In the genomic region with DNA sequence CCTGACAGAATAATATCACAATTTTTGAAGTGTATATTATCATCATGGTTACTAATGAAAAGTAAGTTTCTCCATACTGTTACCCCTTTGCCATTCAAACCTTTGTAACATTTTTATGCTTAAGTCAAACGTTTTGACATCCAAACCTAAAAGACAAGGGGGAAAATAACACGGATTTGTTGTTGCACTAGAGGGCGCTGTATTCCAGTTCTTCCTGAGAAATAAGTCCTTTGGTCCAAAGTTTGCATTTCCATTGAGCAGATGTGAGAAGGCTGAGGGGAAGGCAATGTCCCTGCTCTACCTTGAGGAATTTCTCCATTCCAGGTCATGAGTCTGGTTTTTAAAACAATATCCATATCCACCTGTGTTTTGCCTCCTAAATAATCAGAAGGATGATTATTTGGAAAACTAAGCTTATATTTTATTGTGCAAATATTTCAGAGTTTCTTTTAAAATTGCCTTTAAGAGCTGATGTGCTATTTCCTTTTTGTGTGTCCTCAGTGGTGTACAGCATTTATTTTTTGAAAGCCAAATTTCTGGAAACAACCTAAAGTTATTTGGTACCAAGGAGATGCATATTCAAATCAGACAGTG, we compare ENCODE assay signal across 8 cellular contexts. TPM values are rescaled to one million over a fixed set of nuclear protein-coding genes. Genes with fewer than 3 reads are reported as not detected.
DNase-seq lines count a peak whose midpoint lies in the region; FAIRE-seq and TF ChIP-seq lines count a peak whose summit lies in the region.

No MANE protein-coding gene starts in this region.

- POLR2A ChIA-PET in PC-9 (lab: Charles Lee; ENCODE audit: unreplicated experiment), result no interaction called here

- intact Hi-C loops in PC-9 (cut with micrococcal nuclease; ENCODE audit: unreplicated experiment) (loop anchor here (1.0 to 5.0 kb wide), 5 partner anchors 58 to 268 kb away; no protein-coding TSS in a partner anchor), kidney (cut with DNase I) (no loop called here), thyroid gland (cut with DNase I) (loop anchor here (5.0 to 10.0 kb wide), 2 partner anchors 130 to 267 kb away; no protein-coding TSS in a partner anchor)

- CTCF ChIA-PET in PC-9 (lab: Charles Lee), result interaction anchor here (0.7 to 1.2 kb wide), 4 partner anchors 113 to 138 kb away, joined by 3 to 8 read pairs (median 4); no protein-coding TSS in a partner anchor

- 1% methylated on average over 3 of the region's 3 CpGs for WGBS in thyroid gland, 2 donors

- H3K79me2 ChIP-seq in PC-9 (ENCODE audit: low read depth), result no peaks in the 10 kb centered on the region

- no peaks in the 10 kb centered on the region for H3K9me3 ChIP-seq in PC-9 (ENCODE audit: insufficient read depth, low read depth)
- no peaks in the 10 kb centered on the region for H3K9me3 ChIP-seq in kidney (ENCODE audit: control insufficient read depth in 1 of 2, low read length in 2 of 2)
- no peaks in the 10 kb centered on the region for H3K9me3 ChIP-seq in thyroid gland

- H3K36me3 ChIP-seq in PC-9 (ENCODE audit: low read depth), result no peaks in the 10 kb centered on the region
- H3K36me3 ChIP-seq in kidney (ENCODE audit: control insufficient read depth in 1 of 2, insufficient read depth in 2 of 2, low read length in 2 of 2), result no peaks in the 10 kb centered on the region
- no peaks in the 10 kb centered on the region for H3K36me3 ChIP-seq in thyroid gland

- no peaks in the 10 kb centered on the region for H3F3A ChIP-seq in PC-9 (ENCODE audit: insufficient read depth, low read depth)

- no peak overlapping the region for H3K4me2 ChIP-seq in PC-9

- H4K20me1 ChIP-seq in PC-9 (ENCODE audit: insufficient read depth), result no peaks in the 10 kb centered on the region

- FAIRE-seq in kidney (lab: Jason Lieb, UNC), result peak; percentile 89

- TF ChIP-seq CTCF in PC-9 (conservative IDR thresholded peaks at IDR 0.05), result peak; percentile 91
- peak; percentile 83 for TF ChIP-seq CTCF in kidney (IDR thresholded peaks at IDR 0.05; ENCODE audit: borderline replicate concordance, extremely low read depth, insufficient read depth)
- peak; percentile 56 to 83 (median 72) for TF ChIP-seq CTCF in thyroid gland (IDR thresholded peaks at IDR 0.05)

- no peak overlapping the region for H2AFZ ChIP-seq in PC-9

- no peak overlapping the region for H3K9ac ChIP-seq in kidney (ENCODE audit: low read length in 2 of 2)

- H3K27ac ChIP-seq in PC-9 (no peak overlapping the region), kidney (ENCODE audit: low read depth in 2 of 2, low read length in 2 of 2) (no peak overlapping the region), thyroid gland (no peak overlapping the region)

- H3K4me1 ChIP-seq in PC-9 (replicated peaks; ENCODE audit: insufficient read depth) (no peaks in the 10 kb centered on the region), kidney (ENCODE audit: control insufficient read depth in 1 of 2, insufficient read depth in 1 of 2, low read depth in 1 of 2, low read length in 2 of 2) (no peaks in the 10 kb centered on the region), thyroid gland (no peaks in the 10 kb centered on the region)

- TF ChIP-seq POLR2A in thyroid gland (IDR thresholded peaks at IDR 0.05), result no peak

- H3K4me3 ChIP-seq in PC-9 (no peak overlapping the region), kidney (ENCODE audit: low read length in 2 of 2) (no peak overlapping the region), thyroid gland (replicated peaks in 1 of 3) (no peak overlapping the region)

- BruUV-seq in PC-9 (replicated peaks; lab: Mats Ljungman, UMichigan), result no TSS peak

- H3K9me2 ChIP-seq in PC-9 (ENCODE audit: insufficient read depth), result no peaks in the 10 kb centered on the region

- DNase-seq in activated gamma-delta T cell treated with Interleukin-2 at 50 U/mL for 16 hours (peak; percentile 8), activated gamma-delta T cell (lab: John Stamatoyannopoulos, UW) (no peak), LHCN-M2 (ENCODE audit: low read depth) (peak; percentile 78), PC-9 (peak; percentile 31 to 62), kidney (no peak), thyroid gland (peak; percentile 51 to 57), activated T-cell treated with anti-CD3 and anti-CD28 coated beads for 4 hours (no peak)
- DNase-seq in central memory CD4-positive, alpha-beta T cell, result peak; percentile 33

- H3K27me3 ChIP-seq in PC-9 (ENCODE audit: insufficient read depth, low read depth), result no peaks in the 10 kb centered on the region
- no peaks in the 10 kb centered on the region for H3K27me3 ChIP-seq in thyroid gland

RNA-seq across cellular contexts. Expression of a gene that starts 9.7 kb away (rescaled TPM):
- total RNA-seq in LHCN-M2 (2014; rRNA removed) (not detected in 2 replicates), PC-9 (2021) (not detected in 2 replicates), kidney (not detected), thyroid gland (not detected)
- not detected for polyA plus RNA-seq in LHCN-M2 (2012)
- polyA plus RNA-seq in kidney (ENCODE audit: insufficient read depth, low read depth, low replicate concordance), result not detected

RNA-seq across cellular contexts. Expression of a gene that starts 49.4 kb away (rescaled TPM):
- total RNA-seq in LHCN-M2 (2014; rRNA removed) (not detected in 2 replicates), PC-9 (2021) (not detected in 2 replicates), kidney (not detected), thyroid gland (not detected)
- polyA plus RNA-seq in LHCN-M2 (2012), result not detected
- not detected for polyA plus RNA-seq in kidney (ENCODE audit: insufficient read depth, low read depth, low replicate concordance)

Comparison
In these comparisons a context has a peak if more than half of its experiments do, and no peak if none do; other contexts are left out.
1. DNase-seq: peak in activated gamma-delta T cell treated with Interleukin-2 at 50 U/mL for 16 hours (single experiment), LHCN-M2 (single experiment), PC-9 (2 of 2), central memory CD4-positive, alpha-beta T cell (single experiment) and thyroid gland (2 of 2); none in activated gamma-delta T cell (single experiment), kidney (single experiment) and activated T-cell treated with anti-CD3 and anti-CD28 coated beads for 4 hours (single experiment).
2. Peak in every context shown above with its lines, with median percentiles within 50 percentile points of each other: CTCF ChIP-seq.